In the genomic region with DNA sequence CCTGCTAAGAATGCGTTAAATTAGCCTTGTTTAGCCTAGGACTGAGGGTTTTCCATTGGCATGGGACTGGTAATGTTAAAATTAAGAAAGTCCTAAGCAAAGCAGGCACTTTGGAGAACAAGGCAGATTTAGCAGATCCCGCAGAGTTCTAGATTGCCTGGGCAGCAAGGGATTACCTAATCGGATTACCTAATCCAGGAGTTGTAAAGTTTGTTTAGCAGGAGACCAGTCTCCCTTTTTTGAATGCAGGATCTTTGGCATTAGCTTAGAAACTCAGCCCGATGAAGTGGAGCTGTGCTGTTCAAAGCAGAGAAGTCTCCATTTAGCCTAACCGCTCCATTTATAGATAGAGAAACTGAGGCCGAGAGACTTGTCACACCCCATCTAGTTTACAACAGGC, we compare ENCODE assay signal across 5 cellular contexts.
"Had no signal": no experiment of that assay in that cellular context is flagged by ENCODE, and none has a peak within 500 bp of the region (broad histone marks: within the 10 kb centered on the region; RNA-seq: fewer than 3 reads in every experiment).

No MANE protein-coding gene starts in this region.

- H3K27ac ChIP-seq: HL-60 had no signal

- FAIRE-seq: HTR-8/SVneo, K562 had no signal

- H3K4me3 ChIP-seq: K562 had no signal

- ATAC-seq: K562 had no signal

- DNase-seq: IMR-90, KBM-7 had no signal
